In the genomic region with DNA sequence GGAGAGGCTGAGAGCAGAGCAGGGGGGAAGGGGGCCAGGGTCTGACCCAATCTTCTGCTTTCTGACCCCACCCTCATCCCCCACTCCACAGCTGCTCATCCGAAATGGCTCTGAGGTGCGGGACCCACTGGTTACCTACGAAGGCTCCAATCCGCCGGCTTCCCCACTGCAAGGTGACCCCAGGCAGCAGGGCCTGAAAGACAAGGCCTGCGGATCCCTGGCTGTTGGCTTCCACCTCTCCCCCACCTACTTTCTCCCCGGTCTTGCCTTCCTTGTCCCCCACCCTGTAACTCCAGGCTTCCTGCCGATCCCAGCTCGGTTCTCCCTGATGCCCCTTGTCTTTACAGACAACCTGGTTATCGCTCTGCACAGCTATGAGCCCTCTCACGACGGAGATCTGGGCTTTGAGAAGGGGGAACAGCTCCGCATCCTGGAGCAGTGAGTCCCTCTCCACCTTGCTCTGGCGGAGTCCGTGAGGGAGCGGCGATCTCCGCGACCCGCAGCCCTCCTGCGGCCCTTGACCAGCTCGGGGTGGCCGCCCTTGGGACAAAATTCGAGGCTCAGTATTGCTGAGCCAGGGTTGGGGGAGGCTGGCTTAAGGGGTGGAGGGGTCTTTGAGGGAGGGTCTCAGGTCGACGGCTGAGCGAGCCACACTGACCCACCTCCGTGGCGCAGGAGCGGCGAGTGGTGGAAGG, we compare ENCODE assay signal across 9 cellular contexts. TPM values are rescaled to one million over a fixed set of nuclear protein-coding genes. Genes with fewer than 3 reads are reported as not detected.
DNase-seq lines count a peak whose midpoint lies in the region; ATAC-seq and TF ChIP-seq lines count a peak whose summit lies in the region.
"Had no signal": no experiment of that assay in that cellular context is flagged by ENCODE, and none has a peak within 500 bp of the region (broad histone marks: within the 10 kb centered on the region; RNA-seq: fewer than 3 reads in every experiment).

No MANE protein-coding gene starts in this region.

- no peaks in the 10 kb centered on the region for H3K9me3 Mint-ChIP-seq in T-helper 2 cell treated with Interferon-gamma antibody and Interleukin-4, amounts not matched to agents 5 μg/mL and 100 μg/mL, for 36 hours
- no peaks in the 10 kb centered on the region for H3K9me3 Mint-ChIP-seq in natural killer cell

- H3K4me3 Mint-ChIP-seq in T-helper 2 cell treated with Interferon-gamma antibody and Interleukin-4, amounts not matched to agents 5 μg/mL and 100 μg/mL, for 36 hours, result peak overlapping the region; percentile 5
- H3K4me3 Mint-ChIP-seq in natural killer cell, result no peak overlapping the region

- no peak for DNase-seq in T-helper 2 cell treated with Interferon-gamma antibody and Interleukin-4, amounts not matched to agents 5 μg/mL and 100 μg/mL, for 36 hours (ENCODE audit: low spot score)
- no peak for DNase-seq in T-helper 2 cell
- no peak for DNase-seq in natural killer cell
- DNase-seq in medulla oblongata (ENCODE audit: extremely low spot score), result no peak
- DNase-seq: anterior cingulate cortex, KBM-7 had no signal

- peak overlapping the region; percentile 19; the same call in 1 of the 2 replicates for H3K27ac ChIP-seq in VCaP
- H3K27ac ChIP-seq: RWPE1 had no signal

- H3K27ac Mint-ChIP-seq in T-helper 2 cell treated with Interferon-gamma antibody and Interleukin-4, amounts not matched to agents 5 μg/mL and 100 μg/mL, for 36 hours, result peak overlapping the region; percentile 86
- peak overlapping the region; percentile 90 to 91 for H3K27ac Mint-ChIP-seq in natural killer cell

- H3K27me3 Mint-ChIP-seq in T-helper 2 cell treated with Interferon-gamma antibody and Interleukin-4, amounts not matched to agents 5 μg/mL and 100 μg/mL, for 36 hours (ENCODE audit: low read depth), result no peaks in the 10 kb centered on the region
- H3K27me3 Mint-ChIP-seq in natural killer cell (ENCODE audit: low read depth in 2 of 2), result no peaks in the 10 kb centered on the region

- no peak for ATAC-seq in natural killer cell
- no peak for ATAC-seq in GM18498 (IDR thresholded peaks at IDR 0.05; ENCODE audit: unreplicated experiment)

- intact Hi-C loops in natural killer cell (cut with micrococcal nuclease), result no loop called here

- TF ChIP-seq CTCF in VCaP (conservative IDR thresholded peaks at IDR 0.05) (no peak), natural killer cell (IDR thresholded peaks at IDR 0.05) (no peak)

- peaks cover 52% of the 10 kb centered on the region for H3K4me1 Mint-ChIP-seq in T-helper 2 cell treated with Interferon-gamma antibody and Interleukin-4, amounts not matched to agents 5 μg/mL and 100 μg/mL, for 36 hours (ENCODE audit: low read depth)
- peaks cover 38 to 40% of the 10 kb centered on the region in 2 donors for H3K4me1 Mint-ChIP-seq in natural killer cell

- peaks cover 75% of the 10 kb centered on the region for H3K36me3 Mint-ChIP-seq in T-helper 2 cell treated with Interferon-gamma antibody and Interleukin-4, amounts not matched to agents 5 μg/mL and 100 μg/mL, for 36 hours (ENCODE audit: low read depth)
- H3K36me3 Mint-ChIP-seq in natural killer cell, result peaks cover 12% of the 10 kb centered on the region

RNA-seq across cellular contexts. Expression of gene HDAC1, which starts 17.1 kb away (rescaled TPM):
- 100 to 1,000 TPM; 110 to 133 (median 125) TPM for total RNA-seq in natural killer cell

RNA-seq across cellular contexts. Expression of gene LCK, which starts 23.7 kb away (rescaled TPM):
- total RNA-seq in natural killer cell, result 100 to 1,000 TPM; 180 to 227 (median 215) TPM

RNA-seq across cellular contexts. Expression of gene FAM167B, which starts 27.8 kb away (rescaled TPM):
- total RNA-seq in natural killer cell, result 1 to 10 TPM in 1 of 3 donors, under 1 TPM in 2; 0.54 to 1.3 (median 0.80) TPM

RNA-seq across cellular contexts. Expression of gene EIF3I, which starts 52.6 kb away (rescaled TPM):
- 100 to 1,000 TPM; 107 to 126 (median 110) TPM for total RNA-seq in natural killer cell

RNA-seq across cellular contexts. Expression of gene TMEM234, which starts 52.6 kb away (rescaled TPM):
- total RNA-seq in natural killer cell, result 10 to 100 TPM; 22.2 to 27.1 (median 24.7) TPM
